ENCODE assay signal across 8 cellular contexts in genomic region chr3:11651900-11652299, GRCh38. TPM values are rescaled to one million over a fixed set of nuclear protein-coding genes. Genes with fewer than 3 reads are reported as not detected.
DNase-seq lines count a peak whose midpoint lies in the region; ATAC-seq and TF ChIP-seq lines count a peak whose summit lies in the region.

No MANE protein-coding gene starts in this region.

- H3K4me2 ChIP-seq in DND-41 (ENCODE audit: insufficient read depth, low read length) = no peak overlapping the region

- no peaks in the 10 kb centered on the region for H3K9me3 Mint-ChIP-seq in nephron
- H3K9me3 Mint-ChIP-seq in activated CD8-positive, alpha-beta memory T cell treated with anti-CD3 and anti-CD28 coated beads, Interleukin-2, amount 10 ng/mL, durations not matched to agents 7 days and 5 days (ENCODE audit: low read depth) = no peaks in the 10 kb centered on the region

- no peaks in the 10 kb centered on the region for H3K36me3 ChIP-seq in DND-41 (ENCODE audit: insufficient read depth, low read length)

- no peak overlapping the region for H3K4me3 ChIP-seq in DND-41 (ENCODE audit: low read depth in 1 of 2, low read length in 2 of 2)

- no peak overlapping the region for H3K4me3 Mint-ChIP-seq in nephron
- no peak overlapping the region for H3K4me3 Mint-ChIP-seq in activated CD8-positive, alpha-beta memory T cell treated with anti-CD3 and anti-CD28 coated beads, Interleukin-2, amount 10 ng/mL, durations not matched to agents 7 days and 5 days

- TF ChIP-seq CTCF in DND-41 (IDR thresholded peaks at IDR 0.05; ENCODE audit: borderline replicate concordance, extremely low read depth, low read length, poor library complexity, severe bottlenecking) (peak; percentile 60), nephron (IDR thresholded peaks at IDR 0.05; ENCODE audit: unreplicated experiment in 3 of 3) (peak; percentile 51 to 71 (median 55))

- no peak overlapping the region for H2AFZ ChIP-seq in DND-41 (ENCODE audit: low read depth, low read length)

- ATAC-seq in DND-41 (ENCODE audit: insufficient read depth, low read depth) (no peak), HG03571 (IDR thresholded peaks at IDR 0.05; ENCODE audit: unreplicated experiment) (no peak)
- ATAC-seq in activated CD8-positive, alpha-beta memory T cell treated with anti-CD3 and anti-CD28 coated beads, Interleukin-2, amount 10 ng/mL, durations not matched to agents 7 days and 5 days = no peak

- peaks cover 20% of the 10 kb centered on the region for H3K4me1 Mint-ChIP-seq in nephron
- peaks cover 16% of the 10 kb centered on the region for H3K4me1 Mint-ChIP-seq in activated CD8-positive, alpha-beta memory T cell treated with anti-CD3 and anti-CD28 coated beads, Interleukin-2, amount 10 ng/mL, durations not matched to agents 7 days and 5 days

- H3K4me1 ChIP-seq in DND-41 (ENCODE audit: insufficient read depth, low read length) = no peaks in the 10 kb centered on the region

- H3K27ac ChIP-seq in DND-41 (ENCODE audit: low read length) = no peak overlapping the region

- CTCF ChIA-PET in activated CD8-positive, alpha-beta memory T cell treated with anti-CD3 and anti-CD28 coated beads, Interleukin-2, amount 10 ng/mL, durations not matched to agents 7 days and 5 days (lab: Charles Lee) = interaction anchor here (0.7 to 8.0 kb wide), 6 partner anchors 8 to 417 kb away, joined by 3 to 70 read pairs (median 4); partner anchors contain the start of gene VGLL4

- DNase-seq in DND-41 (no peak), NAMALWA (ENCODE audit: low spot score) (peak; percentile 70), cerebellar cortex (ENCODE audit: low spot score) (peak; percentile 54), DMS79 treated with DMSO at 0.1 percent for 48 hours (lab: John Stamatoyannopoulos, UW) (no peak)
- DNase-seq in stimulated activated CD4-positive, alpha-beta T cell treated with anti-CD3 and anti-CD28 coated beads, Interleukin-1b, Interleukin-23, amount 100 ng/mL, for 48 hours = no peak
- no peak for DNase-seq in activated CD8-positive, alpha-beta memory T cell treated with anti-CD3 and anti-CD28 coated beads, Interleukin-2, amount 10 ng/mL, durations not matched to agents 7 days and 5 days

- no peak overlapping the region for H3K9ac ChIP-seq in DND-41 (ENCODE audit: low read depth, low read length)

- H3K9me3 ChIP-seq in DND-41 (ENCODE audit: insufficient read depth, low read length, severe bottlenecking) = no peaks in the 10 kb centered on the region

- no peaks in the 10 kb centered on the region for H3K36me3 Mint-ChIP-seq in nephron (ENCODE audit: low read depth)
- no peaks in the 10 kb centered on the region for H3K36me3 Mint-ChIP-seq in activated CD8-positive, alpha-beta memory T cell treated with anti-CD3 and anti-CD28 coated beads, Interleukin-2, amount 10 ng/mL, durations not matched to agents 7 days and 5 days

- no peaks in the 10 kb centered on the region for H3K79me2 ChIP-seq in DND-41 (ENCODE audit: insufficient read depth, low read length)

- H3K27ac Mint-ChIP-seq in nephron = peak overlapping the region in 2 of 3 experiments; percentile 54 to 72
- H3K27ac Mint-ChIP-seq in activated CD8-positive, alpha-beta memory T cell treated with anti-CD3 and anti-CD28 coated beads, Interleukin-2, amount 10 ng/mL, durations not matched to agents 7 days and 5 days = no peak overlapping the region

- peaks cover 4% of the 10 kb centered on the region for H3K27me3 ChIP-seq in DND-41 (ENCODE audit: insufficient read depth, low read length, poor library complexity)

- H3K27me3 Mint-ChIP-seq in nephron (ENCODE audit: low read depth) = no peaks in the 10 kb centered on the region
- no peaks in the 10 kb centered on the region for H3K27me3 Mint-ChIP-seq in activated CD8-positive, alpha-beta memory T cell treated with anti-CD3 and anti-CD28 coated beads, Interleukin-2, amount 10 ng/mL, durations not matched to agents 7 days and 5 days

- 0 out of 2 replicates have a peak, but pooled peaks cover 2% of the 10 kb centered on the region for H4K20me1 ChIP-seq in DND-41 (ENCODE audit: insufficient read depth, low read length)

RNA-seq across cellular contexts. Expression of gene VGLL4, which starts 8.2 kb away (rescaled TPM):
- total RNA-seq in activated CD8-positive, alpha-beta memory T cell treated with anti-CD3 and anti-CD28 coated beads, Interleukin-2, amount 10 ng/mL, durations not matched to agents 7 days and 5 days = 10 to 100 TPM; 45.3 to 53.2 TPM

Comparison
In these comparisons a context has a peak if more than half of its experiments do, and no peak if none do; other contexts are left out.
1. DNase-seq: peak in NAMALWA (single experiment) and cerebellar cortex (single experiment); none in DND-41 (single experiment), stimulated activated CD4-positive, alpha-beta T cell treated with anti-CD3 and anti-CD28 coated beads, Interleukin-1b, Interleukin-23, amount 100 ng/mL, for 48 hours (single experiment), activated CD8-positive, alpha-beta memory T cell treated with anti-CD3 and anti-CD28 coated beads, Interleukin-2, amount 10 ng/mL, durations not matched to agents 7 days and 5 days (single experiment) and DMS79 treated with DMSO at 0.1 percent for 48 hours (single experiment).